ENCODE assay signal across 12 cellular contexts in genomic region chr17:55742272-55743102, GRCh38. TPM values are rescaled to one million over a fixed set of nuclear protein-coding genes. Genes with fewer than 3 reads are reported as not detected.
A peak's percentile ranks its signal among the peaks of the same experiment; 100 is the strongest.
DNase-seq lines count a peak whose midpoint lies in the region; ATAC-seq and TF ChIP-seq lines count a peak whose summit lies in the region.
"Had no signal": no experiment of that assay in that cellular context is flagged by ENCODE, and none has a peak within 500 bp of the region (broad histone marks: within the 10 kb centered on the region; RNA-seq: fewer than 3 reads in every experiment).

No MANE protein-coding gene starts in this region.

- no peaks in the 10 kb centered on the region for H3K9me3 ChIP-seq in DOHH2 (ENCODE audit: control insufficient read depth, insufficient read depth, low read length)
- H3K9me3 ChIP-seq: gastroesophageal sphincter, uterus had no signal

- H3K4me3 Mint-ChIP-seq in chondrocyte (ENCODE audit: unreplicated experiment), result no peak overlapping the region

- H3K79me2 ChIP-seq in DOHH2 (ENCODE audit: control insufficient read depth, low read length), result no peaks in the 10 kb centered on the region

- H3K9me2 ChIP-seq in DOHH2 (replicated peaks; ENCODE audit: control insufficient read depth, low read length), result no peaks in the 10 kb centered on the region

- no peaks in the 10 kb centered on the region for H3K27me3 ChIP-seq in DOHH2 (ENCODE audit: control insufficient read depth, low read length)
- H3K27me3 ChIP-seq: gastroesophageal sphincter, uterus had no signal

- peaks cover 13% of the 10 kb centered on the region for H3F3A ChIP-seq in DOHH2 (ENCODE audit: control insufficient read depth, insufficient read depth)

- H3K4me1 Mint-ChIP-seq in chondrocyte (ENCODE audit: low read depth), result no peaks in the 10 kb centered on the region

- H3K36me3 ChIP-seq in DOHH2 (ENCODE audit: control insufficient read depth, low read length), result no peaks in the 10 kb centered on the region
- H3K36me3 ChIP-seq: gastroesophageal sphincter, uterus had no signal

- DNase-seq in NAMALWA (ENCODE audit: low spot score), result peak; percentile 51
- no peak for DNase-seq in chondrocyte (ENCODE audit: low spot score)
- no peak for DNase-seq in cerebellar nuclear complex (lab: John Stamatoyannopoulos, UW)
- DNase-seq in stimulated activated CD4-positive, alpha-beta T cell treated with anti-CD3 and anti-CD28 coated beads, Interleukin-4, amount 100 ng/mL, for 4 hours, result no peak
- DNase-seq: Right ventricle myocardium superior; stimulated activated CD4-positive, alpha-beta T cell treated with anti-CD3 and anti-CD28 coated beads, Interleukin-4, amount 100 ng/mL, for 1 hour; uterus had no signal

- peak; percentile 83 for ATAC-seq in GM19328 (IDR thresholded peaks at IDR 0.05; ENCODE audit: unreplicated experiment)
- peak; percentile 77 for ATAC-seq in HG02943 (IDR thresholded peaks at IDR 0.05; ENCODE audit: low read depth, unreplicated experiment)
- no peak for ATAC-seq in HG02763 (IDR thresholded peaks at IDR 0.05; ENCODE audit: unreplicated experiment)
- ATAC-seq: gastroesophageal sphincter had no signal

- H3K27ac ChIP-seq in DOHH2 (ENCODE audit: low read depth, low read length), result no peak overlapping the region
- H3K27ac ChIP-seq: gastroesophageal sphincter, uterus had no signal

- H3K4me2 ChIP-seq in DOHH2 (ENCODE audit: low read length), result peak overlapping the region; percentile 80

- H4K20me1 ChIP-seq in DOHH2 (ENCODE audit: control insufficient read depth, insufficient read depth, low read depth, low read length), result no peaks in the 10 kb centered on the region

- no peaks in the 10 kb centered on the region for H3K9me3 Mint-ChIP-seq in chondrocyte (ENCODE audit: low read depth)

- peaks cover 54% of the 10 kb centered on the region for H3K4me1 ChIP-seq in DOHH2 (ENCODE audit: control insufficient read depth, low read length)
- H3K4me1 ChIP-seq: gastroesophageal sphincter, uterus had no signal

- H3K27me3 Mint-ChIP-seq in chondrocyte (ENCODE audit: low read depth), result peaks cover 2% of the 10 kb centered on the region

- H3K4me3 ChIP-seq in DOHH2 (ENCODE audit: low read length), result peak overlapping the region; percentile 64
- H3K4me3 ChIP-seq: gastroesophageal sphincter, uterus had no signal

- peaks cover 1% of the 10 kb centered on the region for H3K36me3 Mint-ChIP-seq in chondrocyte (ENCODE audit: low read depth)

- TF ChIP-seq CTCF in DOHH2 (IDR thresholded peaks at IDR 0.05; ENCODE audit: low read depth, low read length, poor library complexity, severe bottlenecking) (peak; percentile 49), chondrocyte (IDR thresholded peaks at IDR 0.05) (no peak)

- no peak overlapping the region for H3K27ac Mint-ChIP-seq in chondrocyte (ENCODE audit: unreplicated experiment)

RNA-seq across cellular contexts. Expression of gene PCTP, which starts 8.4 kb away (rescaled TPM):
- total RNA-seq in chondrocyte, result 6.6 to 8.8 TPM (median 8.2 TPM) in 3 replicates

RNA-seq across cellular contexts. Expression of gene TMEM100, which starts 19.8 kb away (rescaled TPM):
- total RNA-seq in chondrocyte, result 4.7 to 7.5 TPM (median 5.3 TPM) in 3 replicates
